In the genomic region with DNA sequence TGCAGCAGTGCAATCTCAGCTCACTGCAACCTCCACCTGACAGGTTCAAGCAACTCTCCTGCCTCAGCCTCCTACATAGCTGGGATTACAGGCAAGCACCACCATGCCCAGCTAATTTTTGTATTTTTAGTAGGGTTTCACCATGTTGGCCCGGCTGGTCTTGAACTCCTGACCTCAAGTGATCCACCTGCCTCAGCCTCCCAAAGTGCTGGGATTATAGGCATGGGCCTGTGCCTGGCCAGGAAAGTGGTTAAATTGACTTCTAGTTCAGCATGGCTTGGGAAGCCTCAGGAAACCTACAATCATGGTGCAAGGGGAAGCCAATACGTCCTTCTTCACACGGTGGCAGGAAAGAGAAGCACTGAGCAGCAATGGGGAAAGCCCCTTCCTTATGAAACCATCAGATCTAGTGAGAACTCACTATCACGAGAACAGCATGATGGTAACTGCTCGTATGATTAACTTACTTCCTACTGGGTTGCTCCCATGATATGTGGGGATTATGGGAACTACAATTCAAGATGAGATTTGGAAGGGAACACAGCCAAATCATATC, we compare ENCODE assay signal across 9 cellular contexts. TPM values are rescaled to one million over a fixed set of nuclear protein-coding genes. Genes with fewer than 3 reads are reported as not detected.
A peak's percentile ranks its signal among the peaks of the same experiment; 100 is the strongest.
DNase-seq lines count a peak whose midpoint lies in the region; ATAC-seq, FAIRE-seq and TF ChIP-seq lines count a peak whose summit lies in the region.
"Not testable (repeated sequence)": the region's sequence is repeated elsewhere in the genome, so short reads cannot be mapped to it uniquely, and the experiment has no call there.
"Had no signal": no experiment of that assay in that cellular context is flagged by ENCODE, and none has a peak within 500 bp of the region (broad histone marks: within the 10 kb centered on the region; RNA-seq: fewer than 3 reads in every experiment).

No MANE protein-coding gene starts in this region.

- ATAC-seq in GM21360 (IDR thresholded peaks at IDR 0.05; ENCODE audit: unreplicated experiment) (peak; percentile 49), HG03066 (IDR thresholded peaks at IDR 0.05; ENCODE audit: low read depth, unreplicated experiment) (peak; percentile 49), memory B cell (ENCODE audit: low read depth) (peak; percentile 70), upper lobe of right lung (peak; percentile 83)
- peak; percentile 62 for ATAC-seq in activated CD4-positive, alpha-beta T cell treated with anti-CD3 and anti-CD28 coated beads for 36 hours
- peak; percentile 56 to 70 for ATAC-seq in activated naive CD4-positive, alpha-beta T cell treated with anti-CD3 and anti-CD28 coated beads, Interleukin-2, amount 50 U/mL, for 72 hours

- H3K4me3 ChIP-seq in upper lobe of right lung, result not testable (repeated sequence)

- H3K9me3 Mint-ChIP-seq in activated CD4-positive, alpha-beta T cell treated with anti-CD3 and anti-CD28 coated beads for 36 hours (ENCODE audit: low read depth); activated naive CD4-positive, alpha-beta T cell treated with anti-CD3 and anti-CD28 coated beads, Interleukin-2, amount 50 U/mL, for 72 hours; memory B cell: not testable (repeated sequence)

- POLR2A ChIA-PET in activated CD4-positive, alpha-beta T cell treated with anti-CD3 and anti-CD28 coated beads for 36 hours (lab: Charles Lee), result interaction anchor here (0.6 to 0.9 kb wide), 4 partner anchors 24 to 355 kb away, joined by 3 to 5 read pairs (median 3); no protein-coding TSS in a partner anchor

- not testable (repeated sequence) for H3K9me3 ChIP-seq in upper lobe of right lung

- FAIRE-seq in GM12892 (lab: Jason Lieb, UNC), result peak; percentile 99

- not testable (repeated sequence) for DNase-seq in GM12892 (ENCODE audit: insufficient read length); upper lobe of right lung
- DNase-seq in NAMALWA (ENCODE audit: low spot score) (peak; percentile 86), memory B cell (ENCODE audit: low spot score in 2 of 2) (peak; percentile 35 to 54)
- peak; percentile 65 for DNase-seq in activated CD4-positive, alpha-beta T cell treated with anti-CD3 and anti-CD28 coated beads for 36 hours
- peak in 1 of 2 donors; percentile 64 for DNase-seq in activated naive CD4-positive, alpha-beta T cell treated with anti-CD3 and anti-CD28 coated beads, Interleukin-2, amount 50 U/mL, for 72 hours (ENCODE audit: low spot score in 2 of 2)

- H3K36me3 ChIP-seq in upper lobe of right lung, result not testable (repeated sequence)

- H3K36me3 Mint-ChIP-seq in activated CD4-positive, alpha-beta T cell treated with anti-CD3 and anti-CD28 coated beads for 36 hours (ENCODE audit: low read depth); activated naive CD4-positive, alpha-beta T cell treated with anti-CD3 and anti-CD28 coated beads, Interleukin-2, amount 50 U/mL, for 72 hours; memory B cell: not testable (repeated sequence)

- intact Hi-C loops in activated CD4-positive, alpha-beta T cell treated with anti-CD3 and anti-CD28 coated beads for 36 hours (cut with DNase I, micrococcal nuclease), result loop anchor here (1.0 to 5.0 kb wide), 6 partner anchors 14 to 56 kb away; no protein-coding TSS in a partner anchor
- intact Hi-C loops in upper lobe of right lung (cut with DNase I), result not testable (repeated sequence)

- H3K4me1 ChIP-seq in upper lobe of right lung, result not testable (repeated sequence)

- H3K27me3 ChIP-seq in upper lobe of right lung, result not testable (repeated sequence)

- peak; percentile 74 for TF ChIP-seq POLR2A in GM12892 (IDR thresholded peaks at IDR 0.05; ENCODE audit: low read depth, low read length)

- CTCF ChIA-PET in activated CD4-positive, alpha-beta T cell treated with anti-CD3 and anti-CD28 coated beads for 36 hours (lab: Charles Lee), result interaction anchor here (0.8 to 6.7 kb wide), 14 partner anchors 10 to 123 kb away, joined by 3 to 103 read pairs (median 6); a partner anchor contains a TSS

- peaks cover 43% of the 10 kb centered on the region for H3K4me1 Mint-ChIP-seq in activated CD4-positive, alpha-beta T cell treated with anti-CD3 and anti-CD28 coated beads for 36 hours
- H3K4me1 Mint-ChIP-seq in memory B cell, result peaks cover 16% of the 10 kb centered on the region

- not testable (repeated sequence) for TF ChIP-seq CTCF in upper lobe of right lung (IDR thresholded peaks at IDR 0.05)

- H3K27ac ChIP-seq in upper lobe of right lung, result not testable (repeated sequence)

- not testable (repeated sequence) for H3K4me3 Mint-ChIP-seq in activated CD4-positive, alpha-beta T cell treated with anti-CD3 and anti-CD28 coated beads for 36 hours; memory B cell

- H3K27me3 Mint-ChIP-seq in activated CD4-positive, alpha-beta T cell treated with anti-CD3 and anti-CD28 coated beads for 36 hours; memory B cell: not testable (repeated sequence)

- H3K27ac Mint-ChIP-seq in activated CD4-positive, alpha-beta T cell treated with anti-CD3 and anti-CD28 coated beads for 36 hours; memory B cell: not testable (repeated sequence)
- peak overlapping the region in 1 of 2 donors; percentile 79 for H3K27ac Mint-ChIP-seq in activated naive CD4-positive, alpha-beta T cell treated with anti-CD3 and anti-CD28 coated beads, Interleukin-2, amount 50 U/mL, for 72 hours

RNA-seq across cellular contexts. Expression of a gene that starts 1.0 kb away (rescaled TPM):
- 745 TPM for polyA plus RNA-seq in GM12892 (2012; ENCODE audit: missing spikeins)
- total RNA-seq in activated CD4-positive, alpha-beta T cell treated with anti-CD3 and anti-CD28 coated beads for 36 hours, result 100 to 1,000 TPM; 180 to 217 TPM
- total RNA-seq in activated naive CD4-positive, alpha-beta T cell treated with anti-CD3 and anti-CD28 coated beads, Interleukin-2, amount 50 U/mL, for 72 hours, result 100 to 1,000 TPM; 231 to 236 TPM
- total RNA-seq in upper lobe of right lung, result 21.5 TPM
- total RNA-seq: H4 had no signal

RNA-seq across cellular contexts. Expression of a gene that starts 26.4 kb away (rescaled TPM):
- polyA plus RNA-seq in GM12892 (2012; ENCODE audit: missing spikeins), result 149 TPM
- total RNA-seq in activated CD4-positive, alpha-beta T cell treated with anti-CD3 and anti-CD28 coated beads for 36 hours, result 10 to 100 TPM; 35.9 to 40.3 TPM
- total RNA-seq in activated naive CD4-positive, alpha-beta T cell treated with anti-CD3 and anti-CD28 coated beads, Interleukin-2, amount 50 U/mL, for 72 hours, result 100 to 1,000 TPM in 1 of 2 donors, 10 to 100 TPM in 1; 70.9 to 112 TPM
- total RNA-seq in upper lobe of right lung, result 9.2 TPM
